In genomic region chr14:65349100-65349499, GRCh38 we compare ENCODE assay signal across 18 cellular contexts.
DNase-seq lines count a peak whose midpoint lies in the region; ATAC-seq and TF ChIP-seq lines count a peak whose summit lies in the region.
"Had no signal": no experiment of that assay in that cellular context is flagged by ENCODE, and none has a peak within 500 bp of the region (broad histone marks: within the 10 kb centered on the region; RNA-seq: fewer than 3 reads in every experiment).

No MANE protein-coding gene starts in this region.

- no peaks in the 10 kb centered on the region for H3K9me3 Mint-ChIP-seq in T-helper 1 cell treated with Interleukin-12 subunit alpha and Interleukin-12 subunit beta and Interleukin-4 antibody, amounts not matched to agents 30 μg/mL and 1 μg/mL, for 36 hours
- no peaks in the 10 kb centered on the region for H3K9me3 Mint-ChIP-seq in stimulated activated memory B cell treated with anti-CD40 and anti-IgM and Interleukin-4, amounts not matched to agents 10 μg/mL and 1 μg/mL and 100 μg/mL, for 72 hours
- H3K9me3 Mint-ChIP-seq: CD4-positive, alpha-beta T cell; H9 had no signal

- peaks cover 56% of the 10 kb centered on the region for H3K4me1 Mint-ChIP-seq in T-helper 1 cell treated with Interleukin-12 subunit alpha and Interleukin-12 subunit beta and Interleukin-4 antibody, amounts not matched to agents 30 μg/mL and 1 μg/mL, for 36 hours (ENCODE audit: low read depth)
- peaks cover 67% of the 10 kb centered on the region for H3K4me1 Mint-ChIP-seq in stimulated activated memory B cell treated with anti-CD40 and anti-IgM and Interleukin-4, amounts not matched to agents 10 μg/mL and 1 μg/mL and 100 μg/mL, for 72 hours

- no peaks in the 10 kb centered on the region for H3K79me2 ChIP-seq in hepatocyte

- no peak for ATAC-seq in stimulated activated memory B cell treated with anti-CD40 and anti-IgM and Interleukin-4, amounts not matched to agents 10 μg/mL and 1 μg/mL and 100 μg/mL, for 72 hours

- H3K27me3 ChIP-seq in hepatocyte = no peaks in the 10 kb centered on the region
- H3K27me3 ChIP-seq: BE2C had no signal

- no peaks in the 10 kb centered on the region for H3K36me3 ChIP-seq in hepatocyte (replicated peaks; ENCODE audit: insufficient read depth, low read depth)
- H3K36me3 ChIP-seq: BE2C had no signal

- H3K27me3 Mint-ChIP-seq in T-helper 1 cell treated with Interleukin-12 subunit alpha and Interleukin-12 subunit beta and Interleukin-4 antibody, amounts not matched to agents 30 μg/mL and 1 μg/mL, for 36 hours (ENCODE audit: low read depth) = no peaks in the 10 kb centered on the region
- H3K27me3 Mint-ChIP-seq in stimulated activated memory B cell treated with anti-CD40 and anti-IgM and Interleukin-4, amounts not matched to agents 10 μg/mL and 1 μg/mL and 100 μg/mL, for 72 hours = no peaks in the 10 kb centered on the region
- H3K27me3 Mint-ChIP-seq: CD4-positive, alpha-beta T cell had no signal

- peak overlapping the region; percentile 12 for H3K27ac ChIP-seq in hepatocyte
- H3K27ac ChIP-seq: 22Rv1, RWPE1 had no signal

- DNase-seq in T-helper 1 cell = no peak
- DNase-seq in amniotic epithelial cell (ENCODE audit: low read depth) = peak; percentile 80
- no peak for DNase-seq in hepatocyte (ENCODE audit: low spot score)
- no peak for DNase-seq in cerebellum (ENCODE audit: low spot score)
- no peak for DNase-seq in dedifferentiated amniotic fluid mesenchymal stem cell (ENCODE audit: extremely low spot score)
- no peak for DNase-seq in NCI-H2081 (lab: John Stamatoyannopoulos, UW)
- DNase-seq: BE2C; CD4-positive, alpha-beta T cell; DMS53; H9; NCI-H1436 treated with DMSO at 0.1 percent for 48 hours; NCI-H2081 treated with DMSO at 0.1 percent for 48 hours; NCI-H510A; NCI-H774 had no signal

- peaks cover 5% of the 10 kb centered on the region for H3K4me1 ChIP-seq in hepatocyte (ENCODE audit: insufficient read depth)
- H3K4me1 ChIP-seq: BE2C had no signal

- no peak for TF ChIP-seq CTCF in hepatocyte (IDR thresholded peaks at IDR 0.05; ENCODE audit: poor library complexity)

- H3K9me3 ChIP-seq in hepatocyte (ENCODE audit: low read depth) = no peaks in the 10 kb centered on the region
- H3K9me3 ChIP-seq: BE2C had no signal

- no peaks in the 10 kb centered on the region for H3K9me2 ChIP-seq in hepatocyte (replicated peaks; ENCODE audit: insufficient read depth)

- H3K4me3 ChIP-seq in hepatocyte = no peak overlapping the region

- H3K4me3 Mint-ChIP-seq in T-helper 1 cell treated with Interleukin-12 subunit alpha and Interleukin-12 subunit beta and Interleukin-4 antibody, amounts not matched to agents 30 μg/mL and 1 μg/mL, for 36 hours = no peak overlapping the region
- H3K4me3 Mint-ChIP-seq in stimulated activated memory B cell treated with anti-CD40 and anti-IgM and Interleukin-4, amounts not matched to agents 10 μg/mL and 1 μg/mL and 100 μg/mL, for 72 hours = no peak overlapping the region
- H3K4me3 Mint-ChIP-seq: CD4-positive, alpha-beta T cell; H9 had no signal

- WGBS in hepatocyte (ENCODE audit: low lambda C conversion rate, missing lambda C conversion rate) = 95% methylated on average over 4 of the region's 4 CpGs

- H2AFZ ChIP-seq in hepatocyte = no peak overlapping the region

- H3K4me2 ChIP-seq in hepatocyte = no peak overlapping the region

- H3K27ac Mint-ChIP-seq in T-helper 1 cell treated with Interleukin-12 subunit alpha and Interleukin-12 subunit beta and Interleukin-4 antibody, amounts not matched to agents 30 μg/mL and 1 μg/mL, for 36 hours = peak overlapping the region; percentile 10
- H3K27ac Mint-ChIP-seq in stimulated activated memory B cell treated with anti-CD40 and anti-IgM and Interleukin-4, amounts not matched to agents 10 μg/mL and 1 μg/mL and 100 μg/mL, for 72 hours = peak overlapping the region; percentile 12
- H3K27ac Mint-ChIP-seq: CD4-positive, alpha-beta T cell; H9 had no signal

- no peaks in the 10 kb centered on the region for H4K20me1 ChIP-seq in hepatocyte (ENCODE audit: insufficient read depth, poor library complexity, severe bottlenecking)

- H3K36me3 Mint-ChIP-seq in T-helper 1 cell treated with Interleukin-12 subunit alpha and Interleukin-12 subunit beta and Interleukin-4 antibody, amounts not matched to agents 30 μg/mL and 1 μg/mL, for 36 hours (ENCODE audit: low read depth) = peaks cover 39% of the 10 kb centered on the region
- no peaks in the 10 kb centered on the region for H3K36me3 Mint-ChIP-seq in stimulated activated memory B cell treated with anti-CD40 and anti-IgM and Interleukin-4, amounts not matched to agents 10 μg/mL and 1 μg/mL and 100 μg/mL, for 72 hours
